ENCODE assay signal across 2 cellular contexts in the genomic region with DNA sequence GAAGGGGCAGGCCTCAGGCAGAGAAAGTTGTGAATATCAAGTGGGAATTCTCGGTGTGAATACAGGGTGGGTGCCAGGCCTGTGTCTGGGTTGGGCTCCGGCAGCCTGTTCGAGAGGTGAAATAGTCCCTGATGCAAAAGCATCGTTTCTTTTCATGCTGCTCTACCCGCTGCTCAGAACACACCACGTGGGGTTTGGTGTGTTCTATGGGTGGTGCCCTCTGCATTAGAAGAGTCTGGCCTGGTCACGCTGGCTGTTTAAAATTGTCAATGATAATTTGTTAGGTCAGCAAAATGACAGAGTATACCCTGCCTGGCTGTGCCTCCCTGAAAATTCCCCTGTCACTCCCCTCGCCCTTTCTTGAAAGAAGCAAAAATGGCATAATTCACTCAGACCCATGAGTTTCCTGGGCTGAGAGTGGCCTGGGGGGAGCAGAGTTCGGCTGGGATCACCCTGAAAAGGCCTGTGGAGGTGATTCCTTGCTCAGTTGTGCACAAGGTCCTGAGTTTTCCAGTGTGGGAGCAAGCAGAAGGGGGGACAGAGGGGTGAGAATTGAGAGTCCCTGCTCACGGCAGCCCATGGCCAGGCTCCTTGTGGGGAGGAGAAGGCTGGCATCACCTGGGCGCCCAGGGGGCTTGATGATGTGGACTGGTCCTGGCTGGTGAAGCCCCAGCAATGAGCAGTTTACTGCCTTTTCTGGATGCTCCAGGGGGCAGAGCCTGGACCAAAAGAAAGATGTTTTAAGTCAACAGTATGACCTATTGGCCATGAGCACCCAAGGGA.
TF ChIP-seq lines count a peak whose summit lies in the region.

No MANE protein-coding gene starts in this region.

TF ChIP-seq in HepG2, 621 proteins besides CTCF, POLR2A, EP300 and RAD21:
- TF ChIP-seq, protein P1, sequence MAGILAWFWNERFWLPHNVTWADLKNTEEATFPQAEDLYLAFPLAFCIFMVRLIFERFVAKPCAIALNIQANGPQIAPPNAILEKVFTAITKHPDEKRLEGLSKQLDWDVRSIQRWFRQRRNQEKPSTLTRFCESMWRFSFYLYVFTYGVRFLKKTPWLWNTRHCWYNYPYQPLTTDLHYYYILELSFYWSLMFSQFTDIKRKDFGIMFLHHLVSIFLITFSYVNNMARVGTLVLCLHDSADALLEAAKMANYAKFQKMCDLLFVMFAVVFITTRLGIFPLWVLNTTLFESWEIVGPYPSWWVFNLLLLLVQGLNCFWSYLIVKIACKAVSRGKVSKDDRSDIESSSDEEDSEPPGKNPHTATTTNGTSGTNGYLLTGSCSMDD (CRISPR knock-in tag; IDR thresholded peaks at IDR 0.05) = no peak
- TF ChIP-seq MAFK (conservative IDR thresholded peaks at IDR 0.05 in 1 of 2, IDR thresholded peaks at IDR 0.05 in 1 of 2; ENCODE audit: low read length in 2 of 2) (peak; percentile 95), DMAP1 (CRISPR knock-in tag; IDR thresholded peaks at IDR 0.05) (no peak), MAFF (IDR thresholded peaks at IDR 0.05; ENCODE audit: low read depth, low read length) (peak; percentile 92)
- TF ChIP-seq, protein P2, sequence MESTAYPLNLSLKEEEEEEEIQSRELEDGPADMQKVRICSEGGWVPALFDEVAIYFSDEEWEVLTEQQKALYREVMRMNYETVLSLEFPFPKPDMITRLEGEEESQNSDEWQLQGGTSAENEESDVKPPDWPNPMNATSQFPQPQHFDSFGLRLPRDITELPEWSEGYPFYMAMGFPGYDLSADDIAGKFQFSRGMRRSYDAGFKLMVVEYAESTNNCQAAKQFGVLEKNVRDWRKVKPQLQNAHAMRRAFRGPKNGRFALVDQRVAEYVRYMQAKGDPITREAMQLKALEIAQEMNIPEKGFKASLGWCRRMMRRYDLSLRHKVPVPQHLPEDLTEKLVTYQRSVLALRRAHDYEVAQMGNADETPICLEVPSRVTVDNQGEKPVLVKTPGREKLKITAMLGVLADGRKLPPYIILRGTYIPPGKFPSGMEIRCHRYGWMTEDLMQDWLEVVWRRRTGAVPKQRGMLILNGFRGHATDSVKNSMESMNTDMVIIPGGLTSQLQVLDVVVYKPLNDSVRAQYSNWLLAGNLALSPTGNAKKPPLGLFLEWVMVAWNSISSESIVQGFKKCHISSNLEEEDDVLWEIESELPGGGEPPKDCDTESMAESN (CRISPR knock-in tag; conservative IDR thresholded peaks at IDR 0.05) = no peak
TF ChIP-seq in HepG2: peak in this region for 2.

TF ChIP-seq in K562, 482 proteins besides CTCF, POLR2A, EP300 and RAD21:
- TF ChIP-seq, protein P3, sequence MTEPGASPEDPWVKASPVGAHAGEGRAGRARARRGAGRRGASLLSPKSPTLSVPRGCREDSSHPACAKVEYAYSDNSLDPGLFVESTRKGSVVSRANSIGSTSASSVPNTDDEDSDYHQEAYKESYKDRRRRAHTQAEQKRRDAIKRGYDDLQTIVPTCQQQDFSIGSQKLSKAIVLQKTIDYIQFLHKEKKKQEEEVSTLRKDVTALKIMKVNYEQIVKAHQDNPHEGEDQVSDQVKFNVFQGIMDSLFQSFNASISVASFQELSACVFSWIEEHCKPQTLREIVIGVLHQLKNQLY (CRISPR knock-in tag; conservative IDR thresholded peaks at IDR 0.05) = no peak
- TF ChIP-seq SAFB (IDR thresholded peaks at IDR 0.05; ENCODE audit: borderline replicate concordance, low read depth, low read length) = no peak
- TF ChIP-seq C11orf30 (IDR thresholded peaks at IDR 0.05; ENCODE audit: low read depth) = peak; percentile 70
- TF ChIP-seq SRSF1 (IDR thresholded peaks at IDR 0.05; ENCODE audit: low read depth, low read length) = no peak
- TF ChIP-seq MAFG (tag; conservative IDR thresholded peaks at IDR 0.05) = peak; percentile 63
- TF ChIP-seq GTF2A2 (tag; IDR thresholded peaks at IDR 0.05) = no peak
- TF ChIP-seq, protein P4, sequence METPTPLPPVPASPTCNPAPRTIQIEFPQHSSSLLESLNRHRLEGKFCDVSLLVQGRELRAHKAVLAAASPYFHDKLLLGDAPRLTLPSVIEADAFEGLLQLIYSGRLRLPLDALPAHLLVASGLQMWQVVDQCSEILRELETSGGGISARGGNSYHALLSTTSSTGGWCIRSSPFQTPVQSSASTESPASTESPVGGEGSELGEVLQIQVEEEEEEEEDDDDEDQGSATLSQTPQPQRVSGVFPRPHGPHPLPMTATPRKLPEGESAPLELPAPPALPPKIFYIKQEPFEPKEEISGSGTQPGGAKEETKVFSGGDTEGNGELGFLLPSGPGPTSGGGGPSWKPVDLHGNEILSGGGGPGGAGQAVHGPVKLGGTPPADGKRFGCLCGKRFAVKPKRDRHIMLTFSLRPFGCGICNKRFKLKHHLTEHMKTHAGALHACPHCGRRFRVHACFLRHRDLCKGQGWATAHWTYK (CRISPR knock-in tag; IDR thresholded peaks at IDR 0.05) = no peak
- TF ChIP-seq ZNF316 (IDR thresholded peaks at IDR 0.05) = peak; percentile 81
- peak; percentile 66 for TF ChIP-seq MAFF (IDR thresholded peaks at IDR 0.05; ENCODE audit: low read length)
- TF ChIP-seq MAFK (IDR thresholded peaks at IDR 0.05; ENCODE audit: low read length) = peak; percentile 50; the same call in 1 of the 2 replicates
- TF ChIP-seq, protein P5, sequence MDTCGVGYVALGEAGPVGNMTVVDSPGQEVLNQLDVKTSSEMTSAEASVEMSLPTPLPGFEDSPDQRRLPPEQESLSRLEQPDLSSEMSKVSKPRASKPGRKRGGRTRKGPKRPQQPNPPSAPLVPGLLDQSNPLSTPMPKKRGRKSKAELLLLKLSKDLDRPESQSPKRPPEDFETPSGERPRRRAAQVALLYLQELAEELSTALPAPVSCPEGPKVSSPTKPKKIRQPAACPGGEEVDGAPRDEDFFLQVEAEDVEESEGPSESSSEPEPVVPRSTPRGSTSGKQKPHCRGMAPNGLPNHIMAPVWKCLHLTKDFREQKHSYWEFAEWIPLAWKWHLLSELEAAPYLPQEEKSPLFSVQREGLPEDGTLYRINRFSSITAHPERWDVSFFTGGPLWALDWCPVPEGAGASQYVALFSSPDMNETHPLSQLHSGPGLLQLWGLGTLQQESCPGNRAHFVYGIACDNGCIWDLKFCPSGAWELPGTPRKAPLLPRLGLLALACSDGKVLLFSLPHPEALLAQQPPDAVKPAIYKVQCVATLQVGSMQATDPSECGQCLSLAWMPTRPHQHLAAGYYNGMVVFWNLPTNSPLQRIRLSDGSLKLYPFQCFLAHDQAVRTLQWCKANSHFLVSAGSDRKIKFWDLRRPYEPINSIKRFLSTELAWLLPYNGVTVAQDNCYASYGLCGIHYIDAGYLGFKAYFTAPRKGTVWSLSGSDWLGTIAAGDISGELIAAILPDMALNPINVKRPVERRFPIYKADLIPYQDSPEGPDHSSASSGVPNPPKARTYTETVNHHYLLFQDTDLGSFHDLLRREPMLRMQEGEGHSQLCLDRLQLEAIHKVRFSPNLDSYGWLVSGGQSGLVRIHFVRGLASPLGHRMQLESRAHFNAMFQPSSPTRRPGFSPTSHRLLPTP (IDR thresholded peaks at IDR 0.05; ENCODE audit: borderline replicate concordance, extremely low read depth, insufficient read length) = no peak
TF ChIP-seq in K562: peak in this region for 5.
